Comparison of ENCODE assay signal across 8 cellular contexts in genomic region chr18:57561728-57562423, GRCh38. TPM values are rescaled to one million over a fixed set of nuclear protein-coding genes. Genes with fewer than 3 reads are reported as not detected.
A peak's percentile ranks its signal among the peaks of the same experiment; 100 is the strongest.
DNase-seq lines count a peak whose midpoint lies in the region; ATAC-seq and TF ChIP-seq lines count a peak whose summit lies in the region.

No MANE protein-coding gene starts in this region.

- H3K36me3 Mint-ChIP-seq in endothelial cell (ENCODE audit: low read depth, unreplicated experiment) = peaks cover 18% of the 10 kb centered on the region

- H3K4me3 Mint-ChIP-seq in endothelial cell (ENCODE audit: unreplicated experiment) = no peak overlapping the region

- no peaks in the 10 kb centered on the region for H3K27me3 Mint-ChIP-seq in endothelial cell (ENCODE audit: unreplicated experiment)

- DNase-seq in AG09319 (ENCODE audit: extremely low read depth, low read depth) (no peak), NAMALWA (ENCODE audit: low spot score) (peak; percentile 69), endothelial cell (ENCODE audit: low spot score) (peak; percentile 35), myocyte (ENCODE audit: low read depth) (peak; percentile 58), NCI-H187 treated with DMSO at 0.1 percent for 48 hours (lab: John Stamatoyannopoulos, UW) (no peak), occipital lobe (lab: John Stamatoyannopoulos, UW) (no peak)

- H3K9me3 Mint-ChIP-seq in endothelial cell (ENCODE audit: unreplicated experiment) = no peaks in the 10 kb centered on the region

- H3K4me1 Mint-ChIP-seq in endothelial cell (ENCODE audit: unreplicated experiment) = peaks cover 3% of the 10 kb centered on the region

- ATAC-seq in SK-N-SH treated with all-trans-retinoic acid at 6 μM for 48 hours = peak; percentile 59; the same call in 2 of the 3 replicates

- TF ChIP-seq CTCF in AG09319 (IDR thresholded peaks at IDR 0.05; ENCODE audit: low read depth, low read length) (peak; percentile 65), GM12872 (IDR thresholded peaks at IDR 0.05; ENCODE audit: insufficient read depth, low read depth, low read length) (peak; percentile 65), endothelial cell (IDR thresholded peaks at IDR 0.05; ENCODE audit: unreplicated experiment) (peak; percentile 95)

- H3K27ac Mint-ChIP-seq in endothelial cell (ENCODE audit: unreplicated experiment) = no peak overlapping the region

TF ChIP-seq in SK-N-SH treated with all-trans-retinoic acid at 6 μM for 48 hours, 23 proteins besides CTCF, POLR2A, EP300 and RAD21:
- TF ChIP-seq ARNTL (CRISPR knock-in tag; IDR thresholded peaks at IDR 0.05; ENCODE audit: borderline replicate concordance, low read depth) (no peak), ZNF70 (CRISPR knock-in tag; IDR thresholded peaks at IDR 0.05) (no peak), ZNF8 (CRISPR knock-in tag; IDR thresholded peaks at IDR 0.05) (no peak), ZFP3 (CRISPR knock-in tag; IDR thresholded peaks at IDR 0.05) (no peak)
- TF ChIP-seq, protein P1, sequence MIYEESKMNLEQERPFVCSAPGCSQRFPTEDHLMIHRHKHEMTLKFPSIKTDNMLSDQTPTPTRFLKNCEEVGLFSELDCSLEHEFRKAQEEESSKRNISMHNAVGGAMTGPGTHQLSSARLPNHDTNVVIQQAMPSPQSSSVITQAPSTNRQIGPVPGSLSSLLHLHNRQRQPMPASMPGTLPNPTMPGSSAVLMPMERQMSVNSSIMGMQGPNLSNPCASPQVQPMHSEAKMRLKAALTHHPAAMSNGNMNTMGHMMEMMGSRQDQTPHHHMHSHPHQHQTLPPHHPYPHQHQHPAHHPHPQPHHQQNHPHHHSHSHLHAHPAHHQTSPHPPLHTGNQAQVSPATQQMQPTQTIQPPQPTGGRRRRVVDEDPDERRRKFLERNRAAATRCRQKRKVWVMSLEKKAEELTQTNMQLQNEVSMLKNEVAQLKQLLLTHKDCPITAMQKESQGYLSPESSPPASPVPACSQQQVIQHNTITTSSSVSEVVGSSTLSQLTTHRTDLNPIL (CRISPR knock-in tag; IDR thresholded peaks at IDR 0.05; ENCODE audit: low read depth) = no peak

RNA-seq across cellular contexts. Expression of gene FECH, which starts 24.6 kb away (rescaled TPM):
- total RNA-seq in endothelial cell (ENCODE audit: unreplicated experiment) (51.6 TPM), myocyte (52.5 and 79.6 TPM in 2 replicates), occipital lobe (24.3 TPM)
- 40.8 TPM for polyA plus RNA-seq in myocyte (2012)

RNA-seq across cellular contexts. Expression of gene NARS1, which starts 59.8 kb away (rescaled TPM):
- total RNA-seq in endothelial cell (ENCODE audit: unreplicated experiment) (101 TPM), myocyte (207 and 282 TPM in 2 replicates), occipital lobe (116 TPM)
- 98.4 TPM for polyA plus RNA-seq in myocyte (2012)

Comparison
In these comparisons a context has a peak if more than half of its experiments do, and no peak if none do; other contexts are left out.
1. DNase-seq: peak in NAMALWA (single experiment), endothelial cell (single experiment) and myocyte (single experiment); none in AG09319 (single experiment), NCI-H187 treated with DMSO at 0.1 percent for 48 hours (single experiment) and occipital lobe (single experiment).
2. Peak in every context shown above with its lines, with median percentiles within 50 percentile points of each other: CTCF ChIP-seq.